ENCODE assay signal across 17 cellular contexts in the genomic region with DNA sequence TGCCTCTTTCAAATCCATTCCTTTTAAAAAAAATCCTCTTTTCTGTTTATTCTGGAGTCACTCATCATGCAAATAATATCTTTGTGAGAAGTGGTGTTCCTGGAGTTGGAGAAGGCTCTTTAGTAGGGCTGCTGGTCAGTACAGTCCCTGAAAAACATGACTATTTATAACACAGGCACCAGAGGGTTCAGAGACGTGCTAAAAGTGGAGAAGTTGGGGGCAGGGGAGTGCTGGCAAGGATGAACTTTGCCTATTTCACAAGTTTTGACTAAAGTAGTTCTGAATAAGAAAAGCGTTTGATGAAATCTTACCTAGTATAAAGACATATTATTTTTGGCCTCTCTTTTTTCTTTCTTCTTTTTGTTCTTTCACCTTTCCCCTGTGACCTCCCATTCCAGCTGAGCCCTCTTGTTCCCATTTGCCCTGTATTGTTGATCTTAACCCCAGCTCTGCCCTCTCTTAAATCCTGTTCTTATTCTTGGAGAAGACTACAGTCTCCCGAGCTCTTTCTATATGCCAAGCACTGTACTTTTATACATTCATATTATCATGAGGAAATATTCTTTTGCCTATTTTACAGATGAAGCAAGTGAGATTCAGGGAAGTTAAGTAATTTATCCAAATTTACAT. TPM values are rescaled to one million over a fixed set of nuclear protein-coding genes. Genes with fewer than 3 reads are reported as not detected.
DNase-seq lines count a peak whose midpoint lies in the region; ATAC-seq, FAIRE-seq and TF ChIP-seq lines count a peak whose summit lies in the region.
"Had no signal": no experiment of that assay in that cellular context is flagged by ENCODE, and none has a peak within 500 bp of the region (broad histone marks: within the 10 kb centered on the region; RNA-seq: fewer than 3 reads in every experiment).

No MANE protein-coding gene starts in this region.

- H3K9me3 Mint-ChIP-seq in chondrocyte (ENCODE audit: low read depth) = no peaks in the 10 kb centered on the region

- H3K27ac ChIP-seq in cardiac muscle cell (peak overlapping the region; percentile 68), HepG2 (ENCODE audit: extremely low read length, insufficient read depth, low read length) (no peak overlapping the region), thoracic aorta (peak overlapping the region; percentile 71 to 74)

- no peak for TF ChIP-seq POLR2A in HepG2 (IDR thresholded peaks at IDR 0.05; ENCODE audit: insufficient read depth in 1 of 2, low read depth in 2 of 2, low read length in 2 of 2)

- no peaks in the 10 kb centered on the region for H3K27me3 ChIP-seq in cardiac muscle cell
- no peaks in the 10 kb centered on the region for H3K27me3 ChIP-seq in HepG2 (ENCODE audit: control insufficient read depth in 1 of 2, insufficient read depth in 2 of 2, low read length in 2 of 2)
- H3K27me3 ChIP-seq in thoracic aorta (replicated peaks; ENCODE audit: insufficient read depth) = no peaks in the 10 kb centered on the region

- peaks cover 64% of the 10 kb centered on the region for H3K4me1 Mint-ChIP-seq in chondrocyte (ENCODE audit: low read depth)

- in situ Hi-C loops in HepG2 (cut with HindIII; ENCODE audit: extremely low pct_ligation_motif_present, low pct_unique_long_range_greater_than_20kb) = no loop called here

- peak overlapping the region; percentile 4 for H3K4me3 Mint-ChIP-seq in chondrocyte (ENCODE audit: unreplicated experiment)
- H3K4me3 Mint-ChIP-seq: GM23338, IgD-negative memory B cell had no signal

- POLR2A ChIA-PET in HepG2 (lab: Yijun Ruan, JAX) = no interaction called here

- WGBS in HepG2 (ENCODE audit: low lambda C conversion rate) = 54% methylated on average over 3 of the region's 3 CpGs

- TF ChIP-seq EP300 in HepG2 (IDR thresholded peaks at IDR 0.05; ENCODE audit: low read depth in 2 of 2, low read length in 2 of 2) = no peak
- TF ChIP-seq EP300 in HepG2 (CRISPR knock-in tag; IDR thresholded peaks at IDR 0.05; ENCODE audit: borderline replicate concordance) = no peak

- H3K9me3 ChIP-seq in cardiac muscle cell (ENCODE audit: low read depth) (no peaks in the 10 kb centered on the region), HepG2 (ENCODE audit: low read length) (no peaks in the 10 kb centered on the region), thoracic aorta (no peaks in the 10 kb centered on the region)

- H4K20me1 ChIP-seq in HepG2 (ENCODE audit: insufficient read depth, low read length) = no peaks in the 10 kb centered on the region

- no TSS peak for BruUV-seq in HepG2 (replicated peaks; lab: Mats Ljungman, UMichigan)

- H3K36me3 ChIP-seq in cardiac muscle cell = no peaks in the 10 kb centered on the region
- no peaks in the 10 kb centered on the region for H3K36me3 ChIP-seq in HepG2 (replicated peaks in 1 of 2; ENCODE audit: control insufficient read depth in 1 of 2, insufficient read depth in 2 of 2, low read length in 2 of 2)
- no peaks in the 10 kb centered on the region for H3K36me3 ChIP-seq in thoracic aorta

- no peaks in the 10 kb centered on the region for H3K79me2 ChIP-seq in HepG2 (ENCODE audit: insufficient read depth, low read length)

- no peaks in the 10 kb centered on the region for H3K27me3 Mint-ChIP-seq in chondrocyte (ENCODE audit: low read depth)
- H3K27me3 Mint-ChIP-seq: IgD-negative memory B cell had no signal

- H3K4me3 ChIP-seq in cardiac muscle cell (no peak overlapping the region), HepG2 (replicated peaks in 1 of 3; ENCODE audit: insufficient read depth in 1 of 3, low read depth in 2 of 3, low read length in 3 of 3) (no peak overlapping the region), thoracic aorta (peak overlapping the region; percentile 6)
- H3K4me3 ChIP-seq: GM23338 had no signal

- peak overlapping the region; percentile 23; the same call in 1 of the 2 replicates for H3K4me2 ChIP-seq in HepG2 (ENCODE audit: low read depth, low read length)
- H3K4me2 ChIP-seq: GM23338 had no signal

- ATAC-seq in HepG2 (peak; percentile 51; the same call in 1 of the 3 replicates), thoracic aorta (ENCODE audit: insufficient number of reproducible peaks, low FRiP score, low read depth) (peak; percentile 75), GM21390 (IDR thresholded peaks at IDR 0.05; ENCODE audit: unreplicated experiment) (no peak), HG03280 (IDR thresholded peaks at IDR 0.05; ENCODE audit: unreplicated experiment) (no peak)
- ATAC-seq: GM23338, PC-3 had no signal

- CTCF ChIA-PET in HepG2 (lab: Yijun Ruan, JAX; ENCODE audit: low intra/inter-chr PET ratio, low total read pairs) = no interaction called here

- FAIRE-seq in HepG2 (lab: Jason Lieb, UNC) = no peak

- TF ChIP-seq CTCF in chondrocyte (IDR thresholded peaks at IDR 0.05) (no peak), cardiac muscle cell (IDR thresholded peaks at IDR 0.05; ENCODE audit: low read depth, low read length) (no peak), HepG2 (CRISPR knock-in tag; IDR thresholded peaks at IDR 0.05) (no peak), thoracic aorta (IDR thresholded peaks at IDR 0.05) (no peak)

- no peak overlapping the region for H3K9ac ChIP-seq in HepG2 (ENCODE audit: insufficient read depth, low read depth, low read length)

- intact Hi-C loops in HepG2 (cut with micrococcal nuclease; ENCODE audit: unreplicated experiment) = no loop called here

- H3K4me1 ChIP-seq in cardiac muscle cell (ENCODE audit: low read depth) = peaks cover 40% of the 10 kb centered on the region
- peaks cover 15% of the 10 kb centered on the region for H3K4me1 ChIP-seq in HepG2 (ENCODE audit: insufficient read depth, low read length)
- H3K4me1 ChIP-seq in thoracic aorta (ENCODE audit: control insufficient read depth in 1 of 2, low read depth in 2 of 2) = peaks cover 28 to 47% of the 10 kb centered on the region in 2 donors
- H3K4me1 ChIP-seq: Caco-2 had no signal

- DNase-seq in chondrocyte (ENCODE audit: low spot score) = no peak
- no peak for DNase-seq in cardiac muscle cell (ENCODE audit: low read depth in 1 of 2, low spot score in 1 of 2)
- DNase-seq in HepG2 (ENCODE audit: low spot score) = no peak
- no peak for DNase-seq in thoracic aorta (ENCODE audit: low spot score)
- DNase-seq in NCI-H82 treated with DMSO at 0.1 percent for 48 hours (lab: John Stamatoyannopoulos, UW; ENCODE audit: unreplicated experiment) = no peak
- DNase-seq: Caco-2, DMS153, MV-4-11, NCI-H1417, NCI-H187 treated with DMSO at 0.1 percent for 48 hours, NCI-H446, NCI-H748 treated with DMSO at 0.1 percent for 48 hours, PC-3 had no signal

- TF ChIP-seq RAD21 in HepG2 (CRISPR knock-in tag; IDR thresholded peaks at IDR 0.05) = no peak

- peak overlapping the region; percentile 88 for H3K27ac Mint-ChIP-seq in chondrocyte (ENCODE audit: unreplicated experiment)
- H3K27ac Mint-ChIP-seq: GM23338 had no signal

- H3K36me3 Mint-ChIP-seq in chondrocyte (ENCODE audit: low read depth) = peaks cover 2% of the 10 kb centered on the region

- no peak overlapping the region for H2AFZ ChIP-seq in HepG2 (ENCODE audit: low read length)
- H2AFZ ChIP-seq: GM23338 had no signal

TF ChIP-seq in HepG2, 621 proteins besides CTCF, POLR2A, EP300 and RAD21 (continues in another document):
- no peak for TF ChIP-seq KAT2B (IDR thresholded peaks at IDR 0.05; ENCODE audit: borderline replicate concordance, low read depth, low read length)
- TF ChIP-seq ZNF546 (CRISPR knock-in tag; conservative IDR thresholded peaks at IDR 0.05) = no peak
- TF ChIP-seq ZNF24 (IDR thresholded peaks at IDR 0.05) = no peak
- no peak for TF ChIP-seq RAD51 (IDR thresholded peaks at IDR 0.05; ENCODE audit: borderline replicate concordance)
- no peak for TF ChIP-seq RARG (CRISPR knock-in tag; IDR thresholded peaks at IDR 0.05; ENCODE audit: low read depth)
- TF ChIP-seq KMT2A (CRISPR knock-in tag; IDR thresholded peaks at IDR 0.05) = no peak

RNA-seq across cellular contexts. Expression of a gene that starts 23.9 kb away (rescaled TPM):
- total RNA-seq in chondrocyte (3.3 to 7.0 TPM (median 3.9 TPM) in 3 replicates), cardiac muscle cell (8.0 and 15.5 TPM in 2 replicates), HepG2 (2016; rRNA removed; fragmentation: Illumina TruSeq; extraction: Trizol) (9.6 and 14.5 TPM in 2 replicates), thoracic aorta (1 to 10 TPM; 2.8 to 5.4 TPM)
- polyA plus RNA-seq in cardiac muscle cell (10.3 and 27.2 TPM in 2 replicates), HepG2 (2011; rRNA removed) (10.7 and 12.7 TPM in 2 replicates)
- 2.0 and 2.9 TPM in 2 replicates for total RNA-seq in HepG2 (2016; cell fraction: cytosol; rRNA removed; fragmentation: Illumina TruSeq; extraction: Trizol; ENCODE audit: low read depth)
- 9.5 and 15.4 TPM in 2 replicates for total RNA-seq in HepG2 (2016; cell fraction: insoluble cytoplasmic fraction; rRNA removed; fragmentation: Illumina TruSeq; extraction: Trizol)
- total RNA-seq in HepG2 (2016; cell fraction: membrane; rRNA removed; fragmentation: Illumina TruSeq; extraction: Trizol) = 3.3 and 3.6 TPM in 2 replicates
- 6.5 and 8.3 TPM in 2 replicates for total RNA-seq in HepG2 (2016; cell fraction: nucleus; rRNA removed; fragmentation: Illumina TruSeq; extraction: Trizol)
- polyA plus RNA-seq in HepG2 (2011; cell fraction: cytosol; rRNA removed) = 5.3 and 10.1 TPM in 2 replicates
- 10.8 and 13.7 TPM in 2 replicates for polyA plus RNA-seq in HepG2 (2011; cell fraction: nucleus; rRNA removed)
- 13.3 and 18.6 TPM in 2 replicates for polyA plus RNA-seq in HepG2 (2012)
- polyA plus RNA-seq in HepG2 (2016; cell fraction: cytosol; fragmentation: Illumina TruSeq; extraction: Trizol; ENCODE audit: low read depth) = 2.8 and 3.7 TPM in 2 replicates
- polyA plus RNA-seq in HepG2 (2016; cell fraction: insoluble cytoplasmic fraction; fragmentation: Illumina TruSeq; extraction: Trizol; ENCODE audit: low read depth) = 21.4 and 21.5 TPM in 2 replicates
- polyA plus RNA-seq in HepG2 (2016; cell fraction: membrane; fragmentation: Illumina TruSeq; extraction: Trizol; ENCODE audit: low read depth) = 4.2 and 5.1 TPM in 2 replicates
- 12.2 and 12.3 TPM in 2 replicates for polyA plus RNA-seq in HepG2 (2016; cell fraction: nucleus; fragmentation: Illumina TruSeq; extraction: Trizol; ENCODE audit: insufficient read depth, low read depth)
- 1.0 and 3.9 TPM in 2 replicates for polyA minus RNA-seq in HepG2 (2011; rRNA and poly(A)+ RNA removed; ENCODE audit: low replicate concordance)
- polyA minus RNA-seq in HepG2 (2011; cell fraction: cytosol; rRNA and poly(A)+ RNA removed) = 4.7 and 5.9 TPM in 2 replicates
- polyA minus RNA-seq in HepG2 (2011; cell fraction: nucleus; rRNA and poly(A)+ RNA removed) = 18.8 and 21.1 TPM in 2 replicates
- total RNA-seq: PC-3 had no signal

Comparison
In these comparisons a context has a peak if more than half of its experiments do, and no peak if none do; other contexts are left out.
1. ATAC-seq: peak in HepG2 (single experiment) and thoracic aorta (single experiment); none in GM21390 (single experiment) and HG03280 (single experiment).